1 cellular context compared by ENCODE assay signal in genomic region chr1:40049745-40050144, GRCh38.
TF ChIP-seq lines count a peak whose summit lies in the region.

No MANE protein-coding gene starts in this region.

TF ChIP-seq in IMR-90, 13 proteins besides CTCF, POLR2A, EP300 and RAD21:
- TF ChIP-seq MAFK (IDR thresholded peaks at IDR 0.05; ENCODE audit: low read depth, low read length) = no peak
- no peak for TF ChIP-seq USF2 (IDR thresholded peaks at IDR 0.05; ENCODE audit: low read depth, low read length)
- no peak for TF ChIP-seq NFE2L2 (IDR thresholded peaks at IDR 0.05; ENCODE audit: low read depth, low read length)
- no peak for TF ChIP-seq BHLHE40 (IDR thresholded peaks at IDR 0.05; ENCODE audit: low read depth, low read length)
- no peak for TF ChIP-seq MAZ (IDR thresholded peaks at IDR 0.05; ENCODE audit: borderline replicate concordance, low read depth, low read length)
- TF ChIP-seq RCOR1 (IDR thresholded peaks at IDR 0.05; ENCODE audit: insufficient replicate concordance, low read length) = no peak
- no peak for TF ChIP-seq ELK1 (IDR thresholded peaks at IDR 0.05; ENCODE audit: borderline replicate concordance, low read depth, low read length)
- no peak for TF ChIP-seq RFX5 (IDR thresholded peaks at IDR 0.05; ENCODE audit: low read depth, low read length)
- no peak for TF ChIP-seq CEBPB (IDR thresholded peaks at IDR 0.05; ENCODE audit: low read depth, low read length)
- TF ChIP-seq FOS (IDR thresholded peaks at IDR 0.05; ENCODE audit: low read depth, low read length) = no peak
- no peak for TF ChIP-seq CHD1 (IDR thresholded peaks at IDR 0.05; ENCODE audit: low read depth, low read length)
- no peak for TF ChIP-seq SMC3 (IDR thresholded peaks at IDR 0.05; ENCODE audit: low read depth, low read length)
- TF ChIP-seq MXI1 (IDR thresholded peaks at IDR 0.05; ENCODE audit: borderline replicate concordance, low read depth, low read length) = no peak
